In genomic region chr2:172783091-172783898, GRCh38 we compare ENCODE assay signal across 11 cellular contexts. TPM values are rescaled to one million over a fixed set of nuclear protein-coding genes. Genes with fewer than 3 reads are reported as not detected.
DNase-seq lines count a peak whose midpoint lies in the region; ATAC-seq, FAIRE-seq and TF ChIP-seq lines count a peak whose summit lies in the region.
"Had no signal": no experiment of that assay in that cellular context is flagged by ENCODE, and none has a peak within 500 bp of the region (broad histone marks: within the 10 kb centered on the region; RNA-seq: fewer than 3 reads in every experiment).

No MANE protein-coding gene starts in this region.

- no peaks in the 10 kb centered on the region for H3K36me3 ChIP-seq in kidney (ENCODE audit: control insufficient read depth in 1 of 2, insufficient read depth in 2 of 2, low read length in 2 of 2)
- no peaks in the 10 kb centered on the region for H3K36me3 ChIP-seq in CD8-positive, alpha-beta memory T cell (ENCODE audit: insufficient read depth, low read length)

- TF ChIP-seq EP300 in A549 (IDR thresholded peaks at IDR 0.05), result no peak

- no peak overlapping the region for H3K27ac Mint-ChIP-seq in CD8-positive, alpha-beta memory T cell
- H3K27ac Mint-ChIP-seq in activated CD4-positive, alpha-beta memory T cell treated with anti-CD3 and anti-CD28 coated beads, Interleukin-2, amount 10 ng/mL, durations not matched to agents 7 days and 5 days, result no peak overlapping the region
- H3K27ac Mint-ChIP-seq: CD4-positive, CD25-positive, alpha-beta regulatory T cell had no signal

- H3K27me3 Mint-ChIP-seq in CD8-positive, alpha-beta memory T cell, result peaks cover 9 to 45% of the 10 kb centered on the region in 2 donors
- H3K27me3 Mint-ChIP-seq in activated CD4-positive, alpha-beta memory T cell treated with anti-CD3 and anti-CD28 coated beads, Interleukin-2, amount 10 ng/mL, durations not matched to agents 7 days and 5 days, result peaks cover 27% of the 10 kb centered on the region

- CTCF ChIA-PET in A549 (lab: Yijun Ruan, JAX), result interaction anchor here (0.6 kb wide), 1 partner anchor 15 kb away, joined by 3 read pairs; no protein-coding TSS in a partner anchor
- CTCF ChIA-PET in CD8-positive, alpha-beta memory T cell (lab: Charles Lee), result no interaction called here
- CTCF ChIA-PET in activated CD4-positive, alpha-beta memory T cell treated with anti-CD3 and anti-CD28 coated beads, Interleukin-2, amount 10 ng/mL, durations not matched to agents 7 days and 5 days (lab: Charles Lee), result no interaction called here

- no peaks in the 10 kb centered on the region for H3K9me3 Mint-ChIP-seq in CD8-positive, alpha-beta memory T cell
- no peaks in the 10 kb centered on the region for H3K9me3 Mint-ChIP-seq in activated CD4-positive, alpha-beta memory T cell treated with anti-CD3 and anti-CD28 coated beads, Interleukin-2, amount 10 ng/mL, durations not matched to agents 7 days and 5 days

- intact Hi-C loops in kidney (cut with DNase I), result no loop called here

- H3K4me3 ChIP-seq in A549 (no peak overlapping the region), astrocyte of the spinal cord (ENCODE audit: low read depth, low read length) (no peak overlapping the region), kidney (ENCODE audit: low read length in 2 of 2) (no peak overlapping the region)
- H3K4me3 ChIP-seq in CD8-positive, alpha-beta memory T cell (ENCODE audit: low read length), result no peak overlapping the region

- H3K4me2 ChIP-seq in A549, result 0 out of 3 replicates have a peak overlapping the region, but pooled peaks have one; percentile 6

- H3K27me3 ChIP-seq in CD8-positive, alpha-beta memory T cell (ENCODE audit: insufficient read depth, low read length, poor library complexity, severe bottlenecking), result no peaks in the 10 kb centered on the region

- no peaks in the 10 kb centered on the region for H3K9me3 ChIP-seq in A549
- H3K9me3 ChIP-seq in kidney (ENCODE audit: control insufficient read depth in 1 of 2, low read length in 2 of 2), result no peaks in the 10 kb centered on the region
- no peaks in the 10 kb centered on the region for H3K9me3 ChIP-seq in CD8-positive, alpha-beta memory T cell (ENCODE audit: low read length)

- H3K4me3 Mint-ChIP-seq in CD8-positive, alpha-beta memory T cell, result no peak overlapping the region
- no peak overlapping the region for H3K4me3 Mint-ChIP-seq in activated CD4-positive, alpha-beta memory T cell treated with anti-CD3 and anti-CD28 coated beads, Interleukin-2, amount 10 ng/mL, durations not matched to agents 7 days and 5 days
- H3K4me3 Mint-ChIP-seq: CD4-positive, CD25-positive, alpha-beta regulatory T cell had no signal

- no peaks in the 10 kb centered on the region for H3K36me3 Mint-ChIP-seq in CD8-positive, alpha-beta memory T cell
- no peaks in the 10 kb centered on the region for H3K36me3 Mint-ChIP-seq in activated CD4-positive, alpha-beta memory T cell treated with anti-CD3 and anti-CD28 coated beads, Interleukin-2, amount 10 ng/mL, durations not matched to agents 7 days and 5 days (ENCODE audit: low read depth)
- H3K36me3 Mint-ChIP-seq: CD4-positive, CD25-positive, alpha-beta regulatory T cell had no signal

- H3K27ac ChIP-seq in A549, result peak overlapping the region in 1 of 2 experiments; percentile 15; a peak in 1 of 6 replicates
- no peak overlapping the region for H3K27ac ChIP-seq in kidney (ENCODE audit: low read depth in 2 of 2, low read length in 2 of 2)
- H3K27ac ChIP-seq in CD8-positive, alpha-beta memory T cell (ENCODE audit: low read depth, low read length), result no peak overlapping the region

- WGBS in A549 (ENCODE audit: missing lambda C conversion rate), result 50% methylated on average over 9 of the region's 9 CpGs

- H3K9ac ChIP-seq in kidney (ENCODE audit: low read length in 2 of 2), result no peak overlapping the region

- DNase-seq in A549 (ENCODE audit: low read depth in 1 of 2, low spot score in 1 of 2) (peak in 1 of 2 experiments; percentile 14), HT-29 (ENCODE audit: low spot score) (peak; percentile 75), astrocyte of the spinal cord (ENCODE audit: low read depth, low spot score) (peak; percentile 98), kidney (peak; percentile 83)
- DNase-seq in CD8-positive, alpha-beta memory T cell, result no peak
- no peak for DNase-seq in activated CD4-positive, alpha-beta memory T cell treated with anti-CD3 and anti-CD28 coated beads, Interleukin-2, amount 10 ng/mL, durations not matched to agents 7 days and 5 days
- DNase-seq: CD4-positive, CD25-positive, alpha-beta regulatory T cell; hypothalamus; stimulated activated CD4-positive, alpha-beta T cell treated with anti-CD3 and anti-CD28 coated beads, Interleukin-4, amount 100 ng/mL, for 4 hours had no signal

- TF ChIP-seq POLR2A in A549 (IDR thresholded peaks at IDR 0.05; ENCODE audit: low read length), result no peak

- ATAC-seq in A549 (peak; percentile 62 to 68), HG02798 (IDR thresholded peaks at IDR 0.05; ENCODE audit: poor library complexity, unreplicated experiment) (no peak), GM18858 (IDR thresholded peaks at IDR 0.05; ENCODE audit: unreplicated experiment) (no peak)

- no peak for TF ChIP-seq RAD21 in A549 (conservative IDR thresholded peaks at IDR 0.05 in 1 of 2, IDR thresholded peaks at IDR 0.05 in 1 of 2)

- TF ChIP-seq CTCF in A549 (IDR thresholded peaks at IDR 0.05) (no peak), astrocyte of the spinal cord (IDR thresholded peaks at IDR 0.05; ENCODE audit: low read depth, low read length) (peak; percentile 43), kidney (IDR thresholded peaks at IDR 0.05; ENCODE audit: borderline replicate concordance, extremely low read depth, insufficient read depth) (no peak)

- H3K4me1 ChIP-seq in A549 (0 out of 3 replicates have a peak, but pooled peaks cover 5% of the 10 kb centered on the region), kidney (ENCODE audit: control insufficient read depth in 1 of 2, insufficient read depth in 1 of 2, low read depth in 1 of 2, low read length in 2 of 2) (peaks cover 0 to 5% of the 10 kb centered on the region in 2 donors)
- no peaks in the 10 kb centered on the region for H3K4me1 ChIP-seq in CD8-positive, alpha-beta memory T cell (ENCODE audit: insufficient read depth, low read length)

- POLR2A ChIA-PET in A549 (lab: Yijun Ruan, JAX), result no interaction called here
- POLR2A ChIA-PET in CD8-positive, alpha-beta memory T cell (lab: Charles Lee), result no interaction called here
- POLR2A ChIA-PET in activated CD4-positive, alpha-beta memory T cell treated with anti-CD3 and anti-CD28 coated beads, Interleukin-2, amount 10 ng/mL, durations not matched to agents 7 days and 5 days (lab: Charles Lee), result no interaction called here

- no peaks in the 10 kb centered on the region for H3K4me1 Mint-ChIP-seq in CD8-positive, alpha-beta memory T cell
- no peaks in the 10 kb centered on the region for H3K4me1 Mint-ChIP-seq in activated CD4-positive, alpha-beta memory T cell treated with anti-CD3 and anti-CD28 coated beads, Interleukin-2, amount 10 ng/mL, durations not matched to agents 7 days and 5 days
- H3K4me1 Mint-ChIP-seq: CD4-positive, CD25-positive, alpha-beta regulatory T cell had no signal

- in situ Hi-C loops in astrocyte of the spinal cord (cut with HindIII; ENCODE audit: low sequenced_read_pairs), result no loop called here

- FAIRE-seq in A549 (lab: Jason Lieb, UNC), result no peak
- no peak for FAIRE-seq in kidney (lab: Jason Lieb, UNC)

TF ChIP-seq in A549, 52 proteins besides CTCF, POLR2A, EP300 and RAD21 (continues in another document):
- TF ChIP-seq POLR2AphosphoS2 (conservative IDR thresholded peaks at IDR 0.05; ENCODE audit: low read length) (no peak), NR3C1 (IDR thresholded peaks at IDR 0.05) (no peak), FOSL2 (IDR thresholded peaks at IDR 0.05) (no peak), FOSL2 (CRISPR knock-in tag; IDR thresholded peaks at IDR 0.05) (no peak), KDM1A (IDR thresholded peaks at IDR 0.05; ENCODE audit: low read depth) (no peak)
- TF ChIP-seq, protein P1, sequence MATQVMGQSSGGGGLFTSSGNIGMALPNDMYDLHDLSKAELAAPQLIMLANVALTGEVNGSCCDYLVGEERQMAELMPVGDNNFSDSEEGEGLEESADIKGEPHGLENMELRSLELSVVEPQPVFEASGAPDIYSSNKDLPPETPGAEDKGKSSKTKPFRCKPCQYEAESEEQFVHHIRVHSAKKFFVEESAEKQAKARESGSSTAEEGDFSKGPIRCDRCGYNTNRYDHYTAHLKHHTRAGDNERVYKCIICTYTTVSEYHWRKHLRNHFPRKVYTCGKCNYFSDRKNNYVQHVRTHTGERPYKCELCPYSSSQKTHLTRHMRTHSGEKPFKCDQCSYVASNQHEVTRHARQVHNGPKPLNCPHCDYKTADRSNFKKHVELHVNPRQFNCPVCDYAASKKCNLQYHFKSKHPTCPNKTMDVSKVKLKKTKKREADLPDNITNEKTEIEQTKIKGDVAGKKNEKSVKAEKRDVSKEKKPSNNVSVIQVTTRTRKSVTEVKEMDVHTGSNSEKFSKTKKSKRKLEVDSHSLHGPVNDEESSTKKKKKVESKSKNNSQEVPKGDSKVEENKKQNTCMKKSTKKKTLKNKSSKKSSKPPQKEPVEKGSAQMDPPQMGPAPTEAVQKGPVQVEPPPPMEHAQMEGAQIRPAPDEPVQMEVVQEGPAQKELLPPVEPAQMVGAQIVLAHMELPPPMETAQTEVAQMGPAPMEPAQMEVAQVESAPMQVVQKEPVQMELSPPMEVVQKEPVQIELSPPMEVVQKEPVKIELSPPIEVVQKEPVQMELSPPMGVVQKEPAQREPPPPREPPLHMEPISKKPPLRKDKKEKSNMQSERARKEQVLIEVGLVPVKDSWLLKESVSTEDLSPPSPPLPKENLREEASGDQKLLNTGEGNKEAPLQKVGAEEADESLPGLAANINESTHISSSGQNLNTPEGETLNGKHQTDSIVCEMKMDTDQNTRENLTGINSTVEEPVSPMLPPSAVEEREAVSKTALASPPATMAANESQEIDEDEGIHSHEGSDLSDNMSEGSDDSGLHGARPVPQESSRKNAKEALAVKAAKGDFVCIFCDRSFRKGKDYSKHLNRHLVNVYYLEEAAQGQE (IDR thresholded peaks at IDR 0.05), result no peak
- TF ChIP-seq, protein P2, sequence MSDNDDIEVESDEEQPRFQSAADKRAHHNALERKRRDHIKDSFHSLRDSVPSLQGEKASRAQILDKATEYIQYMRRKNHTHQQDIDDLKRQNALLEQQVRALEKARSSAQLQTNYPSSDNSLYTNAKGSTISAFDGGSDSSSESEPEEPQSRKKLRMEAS (IDR thresholded peaks at IDR 0.05), result no peak; the same call in 1 of the 2 replicates

RNA-seq across cellular contexts. Expression of gene RAPGEF4, which starts 47.6 kb away (rescaled TPM):
- polyA plus RNA-seq in A549 (2011; rRNA removed) (0.73 and 1.1 TPM in 2 replicates), A549 (2017; fragmentation: RNase III; extraction: RNeasy Plus Mini Kit Qiagen cat#74134 plus additional on column Dnase treatment) (0.08 to 0.29 TPM (median 0.18 TPM) in 3 replicates), kidney (ENCODE audit: insufficient read depth, low read depth, low replicate concordance) (3.8 TPM)
- 0.11 and 0.13 TPM in 2 replicates for polyA plus RNA-seq in A549 (2012; cell fraction: cytosol; rRNA removed)
- polyA plus RNA-seq in A549 (2012; cell fraction: nucleus; rRNA removed), result 0.05 and 0.29 TPM in 2 replicates
- polyA minus RNA-seq in A549 (2011; rRNA and poly(A)+ RNA removed), result 1.1 and 2.6 TPM in 2 replicates
- not detected in 2 replicates for total RNA-seq in HT-29 (2014; rRNA removed; shearing (Covaris generic))
- total RNA-seq in kidney, result 13.6 TPM
- not detected for total RNA-seq in CD8-positive, alpha-beta memory T cell
- not detected for polyA plus RNA-seq in CD8-positive, alpha-beta memory T cell
- total RNA-seq in activated CD4-positive, alpha-beta memory T cell treated with anti-CD3 and anti-CD28 coated beads, Interleukin-2, amount 10 ng/mL, durations not matched to agents 7 days and 5 days, result under 1 TPM; 0.23 to 0.40 TPM
- polyA plus RNA-seq: CD4-positive, CD25-positive, alpha-beta regulatory T cell had no signal

Comparison
In these comparisons a context has a peak if more than half of its experiments do, and no peak if none do; other contexts are left out.
1. ATAC-seq: peak in A549 (2 of 2); none in HG02798 (single experiment) and GM18858 (single experiment).
2. DNase-seq: peak in HT-29 (single experiment), astrocyte of the spinal cord (single experiment) and kidney (single experiment); none in CD8-positive, alpha-beta memory T cell (0 of 5) and activated CD4-positive, alpha-beta memory T cell treated with anti-CD3 and anti-CD28 coated beads, Interleukin-2, amount 10 ng/mL, durations not matched to agents 7 days and 5 days (single experiment).
3. RNA of gene RAPGEF4, which starts 47.6 kb away (total RNA-seq): 13.6 TPM in kidney (single experiment); 0.23 to 0.40 TPM in activated CD4-positive, alpha-beta memory T cell treated with anti-CD3 and anti-CD28 coated beads, Interleukin-2, amount 10 ng/mL, durations not matched to agents 7 days and 5 days, not detected in CD8-positive, alpha-beta memory T cell and not detected in HT-29; every median in the first group is over 10 times any median in the second.